Comparison of ENCODE assay signal across 10 cellular contexts in genomic region chr10:22604314-22605091, GRCh38.
DNase-seq lines count a peak whose midpoint lies in the region; ATAC-seq and TF ChIP-seq lines count a peak whose summit lies in the region.
"Had no signal": no experiment of that assay in that cellular context is flagged by ENCODE, and none has a peak within 500 bp of the region (broad histone marks: within the 10 kb centered on the region; RNA-seq: fewer than 3 reads in every experiment).

No MANE protein-coding gene starts in this region.

- H3K4me1 ChIP-seq in neutrophil (ENCODE audit: control insufficient read depth in 1 of 2, insufficient read depth in 1 of 2, low read depth in 1 of 2, low read length in 1 of 2), result peaks cover 36 to 47% of the 10 kb centered on the region in 2 experiments

- H3K36me3 ChIP-seq in GM06990 (ENCODE audit: control insufficient read depth, insufficient read depth, low read length) (peaks cover 8% of the 10 kb centered on the region), neutrophil (peaks cover 4% of the 10 kb centered on the region)

- H3K4me3 ChIP-seq in GM06990 (replicated peaks; ENCODE audit: low read depth, low read length) (0 out of 2 replicates have a peak overlapping the region, but pooled peaks have one; percentile 2), neutrophil (ENCODE audit: low read depth in 1 of 2, low read length in 1 of 2) (no peak overlapping the region)

- no peaks in the 10 kb centered on the region for H3K27me3 Mint-ChIP-seq in effector memory CD8-positive, alpha-beta T cell

- POLR2A ChIA-PET in RWPE1 (lab: Yijun Ruan, JAX; ENCODE audit: low non-redundant PET), result no interaction called here

- DNase-seq in GM06990 (ENCODE audit: extremely low read depth, insufficient read length) (no peak), RWPE1 (ENCODE audit: low spot score) (no peak), NCI-H2171 (lab: John Stamatoyannopoulos, UW) (no peak), SKM-1 treated with dmso at 0.1 percent for 144 hours (lab: John Stamatoyannopoulos, UW; ENCODE audit: unreplicated experiment) (no peak), T-helper 2 cell (no peak)
- DNase-seq in effector memory CD8-positive, alpha-beta T cell, result no peak
- DNase-seq: activated effector memory CD4-positive, alpha-beta T cell treated with Interleukin-2 at 50 U/mL for 16 hours had no signal

- no peaks in the 10 kb centered on the region for H3K9me3 ChIP-seq in neutrophil

- H3K27ac ChIP-seq in RWPE1 (peak overlapping the region; percentile 71), neutrophil (peak overlapping the region; percentile 77)

- ATAC-seq in effector memory CD8-positive, alpha-beta T cell (replicated peaks), result no peak
- no peak for ATAC-seq in activated CD4-positive, CD25-positive, alpha-beta regulatory T cell treated with anti-CD3 and anti-CD28 coated beads, Interleukin-2, amount 50 U/mL, for 24 hours

- H3K4me3 Mint-ChIP-seq in effector memory CD8-positive, alpha-beta T cell, result peak overlapping the region; percentile 66 to 71
- H3K4me3 Mint-ChIP-seq: mesothelial cell of epicardium had no signal

- no peaks in the 10 kb centered on the region for H3K9me3 Mint-ChIP-seq in effector memory CD8-positive, alpha-beta T cell
- H3K9me3 Mint-ChIP-seq: mesothelial cell of epicardium had no signal

- H3K27me3 ChIP-seq in GM06990 (replicated peaks; ENCODE audit: control insufficient read depth, insufficient read depth, low read length) (no peaks in the 10 kb centered on the region), neutrophil (no peaks in the 10 kb centered on the region)

- CTCF ChIA-PET in RWPE1 (lab: Yijun Ruan, JAX), result no interaction called here

- TF ChIP-seq CTCF in GM06990 (IDR thresholded peaks at IDR 0.05; ENCODE audit: insufficient read depth, low read length, poor library complexity, severe bottlenecking), result no peak
- TF ChIP-seq CTCF in RWPE1 (conservative IDR thresholded peaks at IDR 0.05; ENCODE audit: low read depth), result no peak
- no peak for TF ChIP-seq CTCF in neutrophil (IDR thresholded peaks at IDR 0.05)

- H3K27ac Mint-ChIP-seq in effector memory CD8-positive, alpha-beta T cell, result peak overlapping the region; percentile 97 to 98
- H3K27ac Mint-ChIP-seq: mesothelial cell of epicardium had no signal

- peaks cover 58% of the 10 kb centered on the region for H3K36me3 Mint-ChIP-seq in effector memory CD8-positive, alpha-beta T cell (ENCODE audit: insufficient read depth)

- H3K4me1 Mint-ChIP-seq in effector memory CD8-positive, alpha-beta T cell (ENCODE audit: low read depth in 2 of 2), result peaks cover 71 to 88% of the 10 kb centered on the region in 2 donors
